In genomic region chr16:77433146-77433545, GRCh38 we compare ENCODE assay signal across 24 cellular contexts. TPM values are rescaled to one million over a fixed set of nuclear protein-coding genes. Genes with fewer than 3 reads are reported as not detected.
"Had no signal": no experiment of that assay in that cellular context is flagged by ENCODE, and none has a peak within 500 bp of the region (broad histone marks: within the 10 kb centered on the region; RNA-seq: fewer than 3 reads in every experiment).

No MANE protein-coding gene starts in this region.

- DNase-seq: activated CD4-positive, alpha-beta T cell treated with anti-CD3 and anti-CD28 coated beads for 48 hours; activated CD8-positive, alpha-beta memory T cell treated with anti-CD3 and anti-CD28 coated beads, Interleukin-2, amount 10 ng/mL, durations not matched to agents 7 days and 5 days; activated CD8-positive, alpha-beta T cell treated with anti-CD3 and anti-CD28 coated beads for 36 hours; activated effector memory CD4-positive, alpha-beta T cell treated with anti-CD3 and anti-CD28 coated beads, Interleukin-2, amount 50 U/mL, for 16 hours; activated naive CD4-positive, alpha-beta T cell treated with anti-CD3 and anti-CD28 coated beads, Interleukin-2, amount 10 ng/mL, durations not matched to agents 7 days and 5 days; activated naive CD8-positive, alpha-beta T cell treated with anti-CD3 and anti-CD28 coated beads, Interleukin-2, amount 50 U/mL, for 24 hours; activated T-cell treated with anti-CD3 and anti-CD28 coated beads for 4 hours; effector memory CD4-positive, alpha-beta T cell; esophagus squamous epithelium; head of caudate nucleus; hypothalamus; left ventricle myocardium superior; mammary epithelial cell; nucleus accumbens; posterior cingulate gyrus; spleen; stimulated activated CD4-positive, alpha-beta T cell treated with anti-CD3 and anti-CD28 coated beads, Interleukin-4, amount 100 ng/mL, for 1 hour; stimulated activated naive CD4-positive, alpha-beta T cell treated with Interleukin-2 at 50 U/mL for 16 hours; T1000; tibial artery had no signal

- H3K27ac Mint-ChIP-seq: activated CD8-positive, alpha-beta memory T cell treated with anti-CD3 and anti-CD28 coated beads, Interleukin-2, amount 10 ng/mL, durations not matched to agents 7 days and 5 days; activated CD8-positive, alpha-beta T cell treated with anti-CD3 and anti-CD28 coated beads for 36 hours; activated naive CD4-positive, alpha-beta T cell treated with anti-CD3 and anti-CD28 coated beads, Interleukin-2, amount 10 ng/mL, durations not matched to agents 7 days and 5 days; activated naive CD8-positive, alpha-beta T cell treated with anti-CD3 and anti-CD28 coated beads, Interleukin-2, amount 50 U/mL, for 24 hours; natural killer cell treated with Interleukin-12 subunit alpha and Interleukin-12 subunit beta and Interleukin-15 and Interleukin-18, amount 100 ng/mL, for 72 hours had no signal

- H3K36me3 ChIP-seq: esophagus squamous epithelium, gastroesophageal sphincter, spleen, tibial artery had no signal

- H3K4me3 ChIP-seq: esophagus squamous epithelium, gastroesophageal sphincter, spleen, tibial artery had no signal

- H3K4me1 Mint-ChIP-seq: activated CD8-positive, alpha-beta memory T cell treated with anti-CD3 and anti-CD28 coated beads, Interleukin-2, amount 10 ng/mL, durations not matched to agents 7 days and 5 days; activated naive CD4-positive, alpha-beta T cell treated with anti-CD3 and anti-CD28 coated beads, Interleukin-2, amount 10 ng/mL, durations not matched to agents 7 days and 5 days; activated naive CD8-positive, alpha-beta T cell treated with anti-CD3 and anti-CD28 coated beads, Interleukin-2, amount 50 U/mL, for 24 hours had no signal

- H3K36me3 Mint-ChIP-seq: activated CD8-positive, alpha-beta memory T cell treated with anti-CD3 and anti-CD28 coated beads, Interleukin-2, amount 10 ng/mL, durations not matched to agents 7 days and 5 days; activated naive CD4-positive, alpha-beta T cell treated with anti-CD3 and anti-CD28 coated beads, Interleukin-2, amount 10 ng/mL, durations not matched to agents 7 days and 5 days; natural killer cell treated with Interleukin-12 subunit alpha and Interleukin-12 subunit beta and Interleukin-15 and Interleukin-18, amount 100 ng/mL, for 72 hours had no signal

- ATAC-seq: activated CD8-positive, alpha-beta memory T cell treated with anti-CD3 and anti-CD28 coated beads, Interleukin-2, amount 10 ng/mL, durations not matched to agents 7 days and 5 days; activated CD8-positive, alpha-beta T cell treated with anti-CD3 and anti-CD28 coated beads for 36 hours; activated naive CD8-positive, alpha-beta T cell treated with anti-CD3 and anti-CD28 coated beads, Interleukin-2, amount 50 U/mL, for 24 hours; gastroesophageal sphincter; left ventricle myocardium superior; natural killer cell treated with Interleukin-12 subunit alpha and Interleukin-12 subunit beta and Interleukin-15 and Interleukin-18, amount 100 ng/mL, for 72 hours had no signal

- H3K4me3 Mint-ChIP-seq: activated CD8-positive, alpha-beta memory T cell treated with anti-CD3 and anti-CD28 coated beads, Interleukin-2, amount 10 ng/mL, durations not matched to agents 7 days and 5 days; activated CD8-positive, alpha-beta T cell treated with anti-CD3 and anti-CD28 coated beads for 36 hours; activated naive CD4-positive, alpha-beta T cell treated with anti-CD3 and anti-CD28 coated beads, Interleukin-2, amount 10 ng/mL, durations not matched to agents 7 days and 5 days; activated naive CD8-positive, alpha-beta T cell treated with anti-CD3 and anti-CD28 coated beads, Interleukin-2, amount 50 U/mL, for 24 hours; natural killer cell treated with Interleukin-12 subunit alpha and Interleukin-12 subunit beta and Interleukin-15 and Interleukin-18, amount 100 ng/mL, for 72 hours had no signal

- H3K9me3 Mint-ChIP-seq: activated CD8-positive, alpha-beta T cell treated with anti-CD3 and anti-CD28 coated beads for 36 hours; activated naive CD4-positive, alpha-beta T cell treated with anti-CD3 and anti-CD28 coated beads, Interleukin-2, amount 10 ng/mL, durations not matched to agents 7 days and 5 days; activated naive CD8-positive, alpha-beta T cell treated with anti-CD3 and anti-CD28 coated beads, Interleukin-2, amount 50 U/mL, for 24 hours; natural killer cell treated with Interleukin-12 subunit alpha and Interleukin-12 subunit beta and Interleukin-15 and Interleukin-18, amount 100 ng/mL, for 72 hours had no signal

- H3K9me3 ChIP-seq: esophagus squamous epithelium, spleen, tibial artery had no signal

- H3K27ac ChIP-seq: esophagus squamous epithelium, gastroesophageal sphincter, spleen, tibial artery had no signal

- H3K4me1 ChIP-seq: gastroesophageal sphincter had no signal

RNA-seq across cellular contexts. Expression of gene ADAMTS18, which starts 1.7 kb away (rescaled TPM):
- total RNA-seq: activated CD8-positive, alpha-beta memory T cell treated with anti-CD3 and anti-CD28 coated beads, Interleukin-2, amount 10 ng/mL, durations not matched to agents 7 days and 5 days; activated CD8-positive, alpha-beta T cell treated with anti-CD3 and anti-CD28 coated beads for 36 hours; cardiac septum; esophagus squamous epithelium; left ventricle myocardium superior; natural killer cell treated with Interleukin-12 subunit alpha and Interleukin-12 subunit beta and Interleukin-15 and Interleukin-18, amount 100 ng/mL, for 72 hours; spleen; T-helper 1 cell treated with Interleukin-12 subunit alpha and Interleukin-12 subunit beta and Interleukin-4 antibody, amounts not matched to agents 30 ng/mL and 1 ng/mL, for 36 hours had no signal
